In the genomic region with DNA sequence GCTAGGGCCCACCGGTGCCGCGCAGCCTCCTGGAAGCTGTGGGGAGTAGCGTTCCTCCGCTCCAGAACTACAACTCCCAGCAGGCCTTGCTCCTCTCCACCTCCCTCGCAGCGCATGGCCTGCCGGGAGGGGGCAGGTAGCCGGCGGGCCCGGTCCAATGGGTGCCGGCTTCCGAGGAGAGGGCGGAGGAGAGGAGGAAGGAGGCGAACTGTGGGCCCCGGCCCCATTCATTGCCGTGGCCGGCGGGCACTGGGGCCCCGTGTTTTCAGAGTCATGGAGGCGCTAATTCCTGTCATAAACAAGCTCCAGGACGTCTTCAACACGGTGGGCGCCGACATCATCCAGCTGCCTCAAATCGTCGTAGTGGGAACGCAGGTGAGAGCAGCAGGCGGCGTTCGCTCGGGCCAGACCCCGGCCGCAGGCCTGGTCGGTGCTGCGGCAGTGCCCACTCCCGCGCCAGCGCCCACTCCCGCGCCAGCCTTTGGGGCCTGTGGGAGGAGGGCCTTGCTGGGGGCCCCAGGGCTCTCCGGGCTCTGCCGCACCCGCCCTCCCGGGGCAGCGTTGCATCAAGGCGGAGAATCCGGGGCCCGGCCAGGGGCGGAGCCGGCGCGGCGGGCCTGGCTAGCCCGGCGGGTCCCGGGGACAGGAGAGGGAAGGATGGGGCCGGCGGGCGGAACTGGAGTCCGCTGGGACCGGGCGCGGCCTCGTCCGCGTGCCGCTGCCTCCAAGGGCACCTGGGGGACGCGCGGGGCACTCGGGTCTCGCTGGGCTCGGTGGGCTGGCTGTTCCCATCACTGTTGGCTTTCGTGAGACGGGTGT, we compare ENCODE assay signal across 8 cellular contexts. TPM values are rescaled to one million over a fixed set of nuclear protein-coding genes. Genes with fewer than 3 reads are reported as not detected.
DNase-seq lines count a peak whose midpoint lies in the region; ATAC-seq, FAIRE-seq and TF ChIP-seq lines count a peak whose summit lies in the region.

Gene DNM1L (plus strand): TSS at position 211 of the 819 bp plus-strand sequence. CDS start 63 bp downstream, at position 274.

- DNase-seq in NCI-H774 (lab: John Stamatoyannopoulos, UW), result peak; percentile 98
- DNase-seq in activated CD4-positive, alpha-beta T cell treated with anti-CD3 and anti-CD28 coated beads, Interleukin-2, amount 50 U/mL, for 4 hours, result peak; percentile 86 to 90
- DNase-seq in dermis blood vessel endothelial cell, result peak; percentile 97
- peak; percentile 93 for DNase-seq in HepG2 (ENCODE audit: low spot score)
- peak; percentile 90 for DNase-seq in stimulated activated CD4-positive, alpha-beta T cell treated with anti-CD3 and anti-CD28 coated beads, Interleukin-4, amount 100 ng/mL, for 1 hour

- BruUV-seq in HepG2 (replicated peaks; lab: Mats Ljungman, UMichigan), result TSS peak; percentile 53

- TF ChIP-seq POLR2A in HepG2 (IDR thresholded peaks at IDR 0.05; ENCODE audit: insufficient read depth in 1 of 2, low read depth in 2 of 2, low read length in 2 of 2), result peak; percentile 89 to 97

- WGBS in HepG2 (ENCODE audit: low lambda C conversion rate), result 2% methylated on average over 28 of the region's 76 CpGs

- H3K9me3 ChIP-seq in HepG2 (ENCODE audit: low read length), result no peaks in the 10 kb centered on the region

- POLR2A ChIA-PET in HepG2 (lab: Yijun Ruan, JAX), result interaction anchor here (1.9 to 3.2 kb wide), 2 partner anchors 76 to 217 kb away, joined by 6 to 13 read pairs; partner anchors contain the start of genes PKP2 and YARS2

- ATAC-seq in GM19395 (IDR thresholded peaks at IDR 0.05; ENCODE audit: unreplicated experiment) (peak; percentile 90), HG03565 (IDR thresholded peaks at IDR 0.05; ENCODE audit: unreplicated experiment) (peak; percentile 92), HepG2 (peak; percentile 96)

- peak in 1 of 2 experiments; percentile 13; a peak in 1 of 4 replicates for TF ChIP-seq EP300 in HepG2 (IDR thresholded peaks at IDR 0.05; ENCODE audit: low read depth in 2 of 2, low read length in 2 of 2)
- TF ChIP-seq EP300 in HepG2 (CRISPR knock-in tag; IDR thresholded peaks at IDR 0.05; ENCODE audit: borderline replicate concordance), result 0 out of 2 replicates have a peak, but pooled peaks have one; percentile 7

- H3K4me2 ChIP-seq in HepG2 (ENCODE audit: low read depth, low read length), result peak within 1 kb of the TSS; percentile 76

- TF ChIP-seq RAD21 in HepG2 (CRISPR knock-in tag; IDR thresholded peaks at IDR 0.05), result peak; percentile 33; the same call in 1 of the 2 replicates

- H3K27me3 ChIP-seq in HepG2 (ENCODE audit: control insufficient read depth in 1 of 2, insufficient read depth in 2 of 2, low read length in 2 of 2), result no peaks in the 10 kb centered on the region; a peak in 1 of 5 replicates

- no peaks in the 10 kb centered on the region for H3K36me3 ChIP-seq in HepG2 (replicated peaks in 1 of 2; ENCODE audit: control insufficient read depth in 1 of 2, insufficient read depth in 2 of 2, low read length in 2 of 2)

- H2AFZ ChIP-seq in HepG2 (ENCODE audit: low read length), result peak within 1 kb of the TSS; percentile 20

- H3K4me1 ChIP-seq in HepG2 (ENCODE audit: insufficient read depth, low read length), result peaks cover 64% of the 10 kb centered on the region

- H3K79me2 ChIP-seq in HepG2 (ENCODE audit: insufficient read depth, low read length), result peaks cover 43% of the 10 kb centered on the region

- no peaks in the 10 kb centered on the region for H4K20me1 ChIP-seq in HepG2 (ENCODE audit: insufficient read depth, low read length)

- FAIRE-seq in HepG2 (lab: Jason Lieb, UNC), result peak; percentile 74

- H3K4me3 ChIP-seq in HepG2 (replicated peaks in 1 of 3; ENCODE audit: insufficient read depth in 1 of 3, low read depth in 2 of 3, low read length in 3 of 3), result peak within 1 kb of the TSS; percentile 84 to 85 (median 84)

- CTCF ChIA-PET in HepG2 (lab: Yijun Ruan, JAX; ENCODE audit: low intra/inter-chr PET ratio, low total read pairs), result no interaction called here

- peak within 1 kb of the TSS; percentile 92 for H3K9ac ChIP-seq in HepG2 (ENCODE audit: insufficient read depth, low read depth, low read length)

- intact Hi-C loops in HepG2 (cut with micrococcal nuclease; ENCODE audit: unreplicated experiment), result loop anchor here (5.0 to 10.0 kb wide), 2 partner anchors 137 to 284 kb away; partner anchors contain the start of gene FGD4

- H3K27ac ChIP-seq in C4-2B, result peak within 1 kb of the TSS; percentile 89
- H3K27ac ChIP-seq in HepG2 (ENCODE audit: extremely low read length, insufficient read depth, low read length), result peak within 1 kb of the TSS; percentile 92

- in situ Hi-C loops in HepG2 (cut with HindIII; ENCODE audit: extremely low pct_ligation_motif_present, low pct_unique_long_range_greater_than_20kb), result loop anchor here (10.0 kb wide), 1 partner anchor 314 kb away; no protein-coding TSS in a partner anchor

- TF ChIP-seq CTCF in C4-2B (conservative IDR thresholded peaks at IDR 0.05), result no peak
- TF ChIP-seq CTCF in HepG2 (CRISPR knock-in tag; IDR thresholded peaks at IDR 0.05), result 0 out of 2 replicates have a peak, but pooled peaks have one; percentile 2

TF ChIP-seq in HepG2, 621 proteins besides CTCF, POLR2A, EP300 and RAD21 (continues in another document):
- TF ChIP-seq ZNF33A (CRISPR knock-in tag; IDR thresholded peaks at IDR 0.05; ENCODE audit: borderline replicate concordance) (0 out of 2 replicates have a peak, but pooled peaks have one; percentile 22), ZNF263 (CRISPR knock-in tag; IDR thresholded peaks at IDR 0.05) (peak; percentile 1; the same call in 1 of the 2 replicates), NKX3-1 (CRISPR knock-in tag; IDR thresholded peaks at IDR 0.05) (peak; percentile 72; the same call in 1 of the 2 replicates), REPIN1 (CRISPR knock-in tag; IDR thresholded peaks at IDR 0.05; ENCODE audit: borderline replicate concordance, low read depth) (peak; percentile 67; the same call in 1 of the 2 replicates), MEF2D (CRISPR knock-in tag; IDR thresholded peaks at IDR 0.05) (0 out of 2 replicates have a peak, but pooled peaks have one; percentile 26), ZNF274 (CRISPR knock-in tag; IDR thresholded peaks at IDR 0.05) (peak; percentile 88), ZBTB1 (CRISPR knock-in tag; IDR thresholded peaks at IDR 0.05; ENCODE audit: borderline replicate concordance) (no peak), RBFOX2 (IDR thresholded peaks at IDR 0.05; ENCODE audit: low read depth, low read length) (peak; percentile 92), ZNF781 (CRISPR knock-in tag; IDR thresholded peaks at IDR 0.05; ENCODE audit: borderline replicate concordance, not compliant biosample characterization) (peak; percentile 45)
- TF ChIP-seq, protein P1, sequence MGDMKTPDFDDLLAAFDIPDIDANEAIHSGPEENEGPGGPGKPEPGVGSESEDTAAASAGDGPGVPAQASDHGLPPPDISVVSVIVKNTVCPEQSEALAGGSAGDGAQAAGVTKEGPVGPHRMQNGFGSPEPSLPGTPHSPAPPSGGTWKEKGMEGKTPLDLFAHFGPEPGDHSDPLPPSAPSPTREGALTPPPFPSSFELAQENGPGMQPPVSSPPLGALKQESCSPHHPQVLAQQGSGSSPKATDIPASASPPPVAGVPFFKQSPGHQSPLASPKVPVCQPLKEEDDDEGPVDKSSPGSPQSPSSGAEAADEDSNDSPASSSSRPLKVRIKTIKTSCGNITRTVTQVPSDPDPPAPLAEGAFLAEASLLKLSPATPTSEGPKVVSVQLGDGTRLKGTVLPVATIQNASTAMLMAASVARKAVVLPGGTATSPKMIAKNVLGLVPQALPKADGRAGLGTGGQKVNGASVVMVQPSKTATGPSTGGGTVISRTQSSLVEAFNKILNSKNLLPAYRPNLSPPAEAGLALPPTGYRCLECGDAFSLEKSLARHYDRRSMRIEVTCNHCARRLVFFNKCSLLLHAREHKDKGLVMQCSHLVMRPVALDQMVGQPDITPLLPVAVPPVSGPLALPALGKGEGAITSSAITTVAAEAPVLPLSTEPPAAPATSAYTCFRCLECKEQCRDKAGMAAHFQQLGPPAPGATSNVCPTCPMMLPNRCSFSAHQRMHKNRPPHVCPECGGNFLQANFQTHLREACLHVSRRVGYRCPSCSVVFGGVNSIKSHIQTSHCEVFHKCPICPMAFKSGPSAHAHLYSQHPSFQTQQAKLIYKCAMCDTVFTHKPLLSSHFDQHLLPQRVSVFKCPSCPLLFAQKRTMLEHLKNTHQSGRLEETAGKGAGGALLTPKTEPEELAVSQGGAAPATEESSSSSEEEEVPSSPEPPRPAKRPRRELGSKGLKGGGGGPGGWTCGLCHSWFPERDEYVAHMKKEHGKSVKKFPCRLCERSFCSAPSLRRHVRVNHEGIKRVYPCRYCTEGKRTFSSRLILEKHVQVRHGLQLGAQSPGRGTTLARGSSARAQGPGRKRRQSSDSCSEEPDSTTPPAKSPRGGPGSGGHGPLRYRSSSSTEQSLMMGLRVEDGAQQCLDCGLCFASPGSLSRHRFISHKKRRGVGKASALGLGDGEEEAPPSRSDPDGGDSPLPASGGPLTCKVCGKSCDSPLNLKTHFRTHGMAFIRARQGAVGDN (CRISPR knock-in tag; IDR thresholded peaks at IDR 0.05), result peak; percentile 91

RNA-seq across cellular contexts. Expression of gene DNM1L, which starts in this region (rescaled TPM):
- total RNA-seq in dermis blood vessel endothelial cell (88.0 and 119 TPM in 2 replicates), HepG2 (2016; rRNA removed; fragmentation: Illumina TruSeq; extraction: Trizol) (65.8 and 81.5 TPM in 2 replicates)
- total RNA-seq in HepG2 (2016; cell fraction: cytosol; rRNA removed; fragmentation: Illumina TruSeq; extraction: Trizol; ENCODE audit: low read depth), result 16.4 and 16.7 TPM in 2 replicates
- total RNA-seq in HepG2 (2016; cell fraction: insoluble cytoplasmic fraction; rRNA removed; fragmentation: Illumina TruSeq; extraction: Trizol), result 66.9 and 77.1 TPM in 2 replicates
- total RNA-seq in HepG2 (2016; cell fraction: membrane; rRNA removed; fragmentation: Illumina TruSeq; extraction: Trizol), result 33.0 and 34.1 TPM in 2 replicates
- 93.6 and 102 TPM in 2 replicates for total RNA-seq in HepG2 (2016; cell fraction: nucleus; rRNA removed; fragmentation: Illumina TruSeq; extraction: Trizol)
- polyA plus RNA-seq in HepG2 (2011; rRNA removed), result 27.6 and 35.9 TPM in 2 replicates
- 17.1 and 19.6 TPM in 2 replicates for polyA plus RNA-seq in HepG2 (2011; cell fraction: cytosol; rRNA removed)
- polyA plus RNA-seq in HepG2 (2011; cell fraction: nucleus; rRNA removed), result 45.6 and 50.3 TPM in 2 replicates
- 31.7 and 34.0 TPM in 2 replicates for polyA plus RNA-seq in HepG2 (2012)
- polyA plus RNA-seq in HepG2 (2016; cell fraction: cytosol; fragmentation: Illumina TruSeq; extraction: Trizol; ENCODE audit: low read depth), result 7.5 and 7.7 TPM in 2 replicates
- 55.5 and 58.0 TPM in 2 replicates for polyA plus RNA-seq in HepG2 (2016; cell fraction: insoluble cytoplasmic fraction; fragmentation: Illumina TruSeq; extraction: Trizol; ENCODE audit: low read depth)
- polyA plus RNA-seq in HepG2 (2016; cell fraction: membrane; fragmentation: Illumina TruSeq; extraction: Trizol; ENCODE audit: low read depth), result 14.1 and 16.7 TPM in 2 replicates
- polyA plus RNA-seq in HepG2 (2016; cell fraction: nucleus; fragmentation: Illumina TruSeq; extraction: Trizol; ENCODE audit: insufficient read depth, low read depth), result 101 and 106 TPM in 2 replicates
- 27.7 and 48.7 TPM in 2 replicates for polyA minus RNA-seq in HepG2 (2011; rRNA and poly(A)+ RNA removed; ENCODE audit: low replicate concordance)
- 21.5 and 25.1 TPM in 2 replicates for polyA minus RNA-seq in HepG2 (2011; cell fraction: cytosol; rRNA and poly(A)+ RNA removed)
- 142 and 152 TPM in 2 replicates for polyA minus RNA-seq in HepG2 (2011; cell fraction: nucleus; rRNA and poly(A)+ RNA removed)

Comparison
In these comparisons a context has a peak if more than half of its experiments do, and no peak if none do; other contexts are left out.
1. Peak in every context shown above with its lines: DNase-seq, ATAC-seq, H3K4me3 ChIP-seq and H3K27ac ChIP-seq.